12 cellular contexts compared by ENCODE assay signal in genomic region chr2:97712693-97713295, GRCh38. TPM values are rescaled to one million over a fixed set of nuclear protein-coding genes. Genes with fewer than 3 reads are reported as not detected.
DNase-seq lines count a peak whose midpoint lies in the region; ATAC-seq and TF ChIP-seq lines count a peak whose summit lies in the region.
"Had no signal": no experiment of that assay in that cellular context is flagged by ENCODE, and none has a peak within 500 bp of the region (broad histone marks: within the 10 kb centered on the region; RNA-seq: fewer than 3 reads in every experiment).

No MANE protein-coding gene starts in this region.

- no peak overlapping the region for H3K4me3 ChIP-seq in HUES6 (ENCODE audit: low read depth, low read length)

- H3K9me3 Mint-ChIP-seq in endothelial cell (ENCODE audit: unreplicated experiment): no peaks in the 10 kb centered on the region

- H3K4me1 ChIP-seq in HUES6 (ENCODE audit: control insufficient read depth, insufficient read depth, low read length): peaks cover 26% of the 10 kb centered on the region; the same call in 1 of the 2 replicates
- H3K4me1 ChIP-seq: left lung, tibial nerve had no signal

- H3K9me3 ChIP-seq in HUES6 (ENCODE audit: control insufficient read depth, insufficient read depth, low read depth, low read length): no peaks in the 10 kb centered on the region
- H3K9me3 ChIP-seq: left lung, tibial nerve had no signal

- no peaks in the 10 kb centered on the region for H3K36me3 ChIP-seq in HUES6 (ENCODE audit: control insufficient read depth, insufficient read depth, low read length)
- H3K36me3 ChIP-seq: left lung, tibial nerve had no signal

- H3K27me3 ChIP-seq in HUES6 (ENCODE audit: control insufficient read depth, insufficient read depth, low read length): no peaks in the 10 kb centered on the region
- H3K27me3 ChIP-seq: tibial nerve had no signal

- peak overlapping the region; percentile 44; the same call in 1 of the 2 replicates for H3K27ac ChIP-seq in HUES6 (ENCODE audit: low read depth, low read length)
- H3K27ac ChIP-seq: HL-60, left lung had no signal

- peak overlapping the region; percentile 69 for H3K9ac ChIP-seq in HUES6 (ENCODE audit: low read length)

- peaks cover 7% of the 10 kb centered on the region for H3K36me3 Mint-ChIP-seq in endothelial cell (ENCODE audit: low read depth, unreplicated experiment)

- no peak for TF ChIP-seq CTCF in endothelial cell (IDR thresholded peaks at IDR 0.05; ENCODE audit: unreplicated experiment)

- peaks cover 14% of the 10 kb centered on the region for H3K27me3 Mint-ChIP-seq in endothelial cell (ENCODE audit: unreplicated experiment)

- H3K27ac Mint-ChIP-seq in endothelial cell (ENCODE audit: unreplicated experiment): peak overlapping the region; percentile 81

- H3K4me1 Mint-ChIP-seq in endothelial cell (ENCODE audit: unreplicated experiment): peaks cover 63% of the 10 kb centered on the region

- H3K4me3 Mint-ChIP-seq in endothelial cell (ENCODE audit: unreplicated experiment): no peak overlapping the region

- ATAC-seq in HG03571 (IDR thresholded peaks at IDR 0.05; ENCODE audit: unreplicated experiment): no peak
- ATAC-seq: left lung, right cardiac atrium had no signal

- peak; percentile 52 for DNase-seq in activated CD4-positive, alpha-beta T cell treated with anti-CD3 and anti-CD28 coated beads, Interleukin-2, amount 50 U/mL, for 1 hour
- DNase-seq in endothelial cell (ENCODE audit: low spot score): no peak
- DNase-seq in stimulated activated CD4-positive, alpha-beta T cell treated with anti-CD3 and anti-CD28 coated beads, Interleukin-4, amount 100 ng/mL, for 4 hours: peak; percentile 44 to 72
- no peak for DNase-seq in NCI-H1694 (lab: John Stamatoyannopoulos, UW)
- no peak for DNase-seq in NCI-H524 treated with DMSO at 0.1 percent for 48 hours (lab: John Stamatoyannopoulos, UW)
- DNase-seq in AG20443 (ENCODE audit: low spot score): no peak
- DNase-seq: right cardiac atrium had no signal

RNA-seq across cellular contexts. Expression of gene ZAP70, which starts 0.6 kb away (rescaled TPM):
- 93.4 TPM for total RNA-seq in endothelial cell (ENCODE audit: unreplicated experiment)

RNA-seq across cellular contexts. Expression of gene C2orf92, which starts 43.3 kb away (rescaled TPM):
- 15.1 TPM for total RNA-seq in endothelial cell (ENCODE audit: unreplicated experiment)

RNA-seq across cellular contexts. Expression of gene ACTR1B, which starts 49.0 kb away (rescaled TPM):
- 52.1 TPM for total RNA-seq in endothelial cell (ENCODE audit: unreplicated experiment)

Comparison
In these comparisons a context has a peak if more than half of its experiments do, and no peak if none do; other contexts are left out.
1. DNase-seq: peak in activated CD4-positive, alpha-beta T cell treated with anti-CD3 and anti-CD28 coated beads, Interleukin-2, amount 50 U/mL, for 1 hour (single experiment) and stimulated activated CD4-positive, alpha-beta T cell treated with anti-CD3 and anti-CD28 coated beads, Interleukin-4, amount 100 ng/mL, for 4 hours (2 of 2); none in endothelial cell (single experiment), NCI-H1694 (single experiment), NCI-H524 treated with DMSO at 0.1 percent for 48 hours (single experiment) and AG20443 (single experiment).